Comparison of ENCODE assay signal across 23 cellular contexts in genomic region chr2:33081691-33082090, GRCh38.
"Had no signal": no experiment of that assay in that cellular context is flagged by ENCODE, and none has a peak within 500 bp of the region (broad histone marks: within the 10 kb centered on the region; RNA-seq: fewer than 3 reads in every experiment).

No MANE protein-coding gene starts in this region.

- DNase-seq: activated CD4-positive, alpha-beta T cell treated with anti-CD3 and anti-CD28 coated beads for 4 hours; activated CD8-positive, alpha-beta memory T cell treated with anti-CD3 and anti-CD28 coated beads, Interleukin-2, amount 50 U/mL, for 48 hours; activated CD8-positive, alpha-beta T cell treated with anti-CD3 and anti-CD28 coated beads, Interleukin-2, amount 10 ng/mL, durations not matched to agents 7 days and 5 days; activated naive CD4-positive, alpha-beta T cell treated with anti-CD3 and anti-CD28 coated beads, Interleukin-2, amount 50 U/mL, for 16 hours; activated naive CD8-positive, alpha-beta T cell treated with anti-CD3 and anti-CD28 coated beads, Interleukin-2, amount 10 ng/mL, durations not matched to agents 7 days and 5 days; activated T-cell treated with anti-CD3 and anti-CD28 coated beads, Interleukin-2, amount 50 U/mL, for 1 hour; adrenal gland; anterior cingulate cortex; caudate nucleus; KG1; NCI-H1092 treated with DMSO at 0.1 percent for 48 hours; NCI-H1417 treated with DMSO at 0.1 percent for 48 hours; NCI-H1694; NCI-H2029; NCI-H2107; NCI-H510A treated with DMSO at 0.1 percent for 48 hours; NCI-H69; NK-92 treated with Interleukin-12 subunit alpha and Interleukin-12 subunit beta, amount 100 ng/mL, for 24 hours; PC-9; T-helper 1 cell; WERI-Rb-1 had no signal

- H3K27me3 Mint-ChIP-seq: activated naive CD8-positive, alpha-beta T cell treated with anti-CD3 and anti-CD28 coated beads, Interleukin-2, amount 10 ng/mL, durations not matched to agents 7 days and 5 days had no signal

- H3K9me3 Mint-ChIP-seq: activated naive CD8-positive, alpha-beta T cell treated with anti-CD3 and anti-CD28 coated beads, Interleukin-2, amount 10 ng/mL, durations not matched to agents 7 days and 5 days had no signal

- H3K4me3 Mint-ChIP-seq: activated CD8-positive, alpha-beta T cell treated with anti-CD3 and anti-CD28 coated beads, Interleukin-2, amount 10 ng/mL, durations not matched to agents 7 days and 5 days; activated naive CD8-positive, alpha-beta T cell treated with anti-CD3 and anti-CD28 coated beads, Interleukin-2, amount 10 ng/mL, durations not matched to agents 7 days and 5 days had no signal

- H3K4me2 ChIP-seq: PC-9 had no signal

- H3K36me3 Mint-ChIP-seq: activated naive CD8-positive, alpha-beta T cell treated with anti-CD3 and anti-CD28 coated beads, Interleukin-2, amount 10 ng/mL, durations not matched to agents 7 days and 5 days had no signal

- H3K27ac ChIP-seq: adrenal gland, PC-9, SK-N-MC, WERI-Rb-1 had no signal

- ATAC-seq: activated CD4-positive, CD25-positive, alpha-beta regulatory T cell treated with anti-CD3 and anti-CD28 coated beads, Interleukin-2, amount 50 U/mL, for 24 hours; activated CD8-positive, alpha-beta T cell treated with anti-CD3 and anti-CD28 coated beads, Interleukin-2, amount 10 ng/mL, durations not matched to agents 7 days and 5 days had no signal

- H3K4me3 ChIP-seq: adrenal gland, PC-9, SK-N-MC had no signal

- H3K36me3 ChIP-seq: adrenal gland, WERI-Rb-1 had no signal

- H3K27me3 ChIP-seq: adrenal gland had no signal

- H3K9me3 ChIP-seq: adrenal gland had no signal

- H2AFZ ChIP-seq: PC-9 had no signal

- H3K27ac Mint-ChIP-seq: activated CD8-positive, alpha-beta T cell treated with anti-CD3 and anti-CD28 coated beads, Interleukin-2, amount 10 ng/mL, durations not matched to agents 7 days and 5 days; activated naive CD8-positive, alpha-beta T cell treated with anti-CD3 and anti-CD28 coated beads, Interleukin-2, amount 10 ng/mL, durations not matched to agents 7 days and 5 days had no signal
